ENCODE assay signal across 19 cellular contexts in the genomic region with DNA sequence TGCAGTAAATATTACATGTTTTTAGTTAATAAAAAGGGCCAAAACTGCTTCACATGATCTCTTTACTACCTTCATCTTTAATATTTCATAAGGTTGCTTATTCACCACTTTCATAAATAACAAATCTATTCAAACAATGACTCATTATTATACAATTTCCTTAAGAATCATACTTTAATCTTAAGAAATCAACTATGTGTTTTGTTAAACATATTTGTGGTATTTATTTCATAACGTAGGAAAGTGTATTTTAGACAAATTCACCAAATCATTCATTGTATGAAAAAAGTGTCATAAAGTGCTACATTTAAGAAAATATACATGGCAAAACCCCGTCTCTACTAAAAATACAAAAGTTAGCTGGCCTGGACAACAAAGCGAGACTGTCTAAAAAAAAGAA.
DNase-seq lines count a peak whose midpoint lies in the region; ATAC-seq, FAIRE-seq and TF ChIP-seq lines count a peak whose summit lies in the region.
"Had no signal": no experiment of that assay in that cellular context is flagged by ENCODE, and none has a peak within 500 bp of the region (broad histone marks: within the 10 kb centered on the region; RNA-seq: fewer than 3 reads in every experiment).

No MANE protein-coding gene starts in this region.

- TF ChIP-seq EP300 in A549 (IDR thresholded peaks at IDR 0.05): no peak
- TF ChIP-seq EP300 in transverse colon (IDR thresholded peaks at IDR 0.05; ENCODE audit: low read depth): no peak

- H3K4me3 ChIP-seq in A549 (no peak overlapping the region), brain microvascular endothelial cell (ENCODE audit: low read depth, low read length) (no peak overlapping the region), transverse colon (no peak overlapping the region)
- H3K4me3 ChIP-seq: SJSA1, upper lobe of left lung had no signal

- POLR2A ChIA-PET in A549 (lab: Yijun Ruan, JAX): no interaction called here

- H3K4me2 ChIP-seq in A549: peak overlapping the region; percentile 35

- DNase-seq in A549 (ENCODE audit: low read depth in 1 of 2, low spot score in 1 of 2) (peak; percentile 1), HS-27A (ENCODE audit: low read depth) (peak; percentile 30), brain microvascular endothelial cell (no peak), fibroblast of the conjunctiva (ENCODE audit: low read depth) (peak; percentile 1), G401 (ENCODE audit: low spot score) (no peak), cardiac septum (ENCODE audit: low spot score) (no peak), transverse colon (no peak)
- DNase-seq in activated CD4-positive, alpha-beta T cell treated with anti-CD3 and anti-CD28 coated beads, Interleukin-2, amount 50 U/mL, for 1 hour: no peak
- DNase-seq: activated CD4-positive, alpha-beta T cell treated with anti-CD3 and anti-CD28 coated beads for 4 hours; activated naive CD4-positive, alpha-beta T cell treated with anti-CD3 and anti-CD28 coated beads, Interleukin-2, amount 10 ng/mL, durations not matched to agents 7 days and 5 days; COR-L47; endodermal cell; GDM1; head of caudate nucleus; stimulated activated naive CD4-positive, alpha-beta T cell treated with Interleukin-2 at 50 U/mL for 16 hours; T1000; upper lobe of left lung had no signal

- H3K27ac ChIP-seq in A549 (peak overlapping the region in 1 of 2 experiments; percentile 55; a peak in 3 of 6 replicates), brain microvascular endothelial cell (peak overlapping the region; percentile 41), transverse colon (no peak overlapping the region)
- H3K27ac ChIP-seq: SJSA1, upper lobe of left lung had no signal

- H3K27me3 ChIP-seq in brain microvascular endothelial cell (replicated peaks) (no peaks in the 10 kb centered on the region), transverse colon (no peaks in the 10 kb centered on the region)
- H3K27me3 ChIP-seq: SJSA1, upper lobe of left lung had no signal

- TF ChIP-seq POLR2A in A549 (IDR thresholded peaks at IDR 0.05; ENCODE audit: low read length): no peak
- TF ChIP-seq POLR2A in transverse colon (IDR thresholded peaks at IDR 0.05): no peak

- FAIRE-seq in A549 (lab: Jason Lieb, UNC): no peak
- FAIRE-seq: H1 had no signal

- TF ChIP-seq CTCF in A549 (IDR thresholded peaks at IDR 0.05) (no peak), brain microvascular endothelial cell (IDR thresholded peaks at IDR 0.05; ENCODE audit: low read depth, low read length, missing control alignments) (no peak), transverse colon (IDR thresholded peaks at IDR 0.05) (no peak)

- H3K4me1 ChIP-seq in A549 (peaks cover 21% of the 10 kb centered on the region), transverse colon (no peaks in the 10 kb centered on the region)
- H3K4me1 ChIP-seq: SJSA1, upper lobe of left lung had no signal

- 44% methylated on average over 3 of the region's 3 CpGs for WGBS in A549 (ENCODE audit: missing lambda C conversion rate)
- 81 to 82% methylated on average over 3 of the region's 3 CpGs for WGBS in transverse colon (ENCODE audit: low coverage in 1 of 2), 2 donors

- CTCF ChIA-PET in A549 (lab: Yijun Ruan, JAX): no interaction called here

- ATAC-seq in A549: no peak

- H3K36me3 ChIP-seq in brain microvascular endothelial cell (replicated peaks) (no peaks in the 10 kb centered on the region), transverse colon (no peaks in the 10 kb centered on the region)
- H3K36me3 ChIP-seq: SJSA1, upper lobe of left lung had no signal

- H3K9me3 ChIP-seq in A549 (no peaks in the 10 kb centered on the region), transverse colon (no peaks in the 10 kb centered on the region)
- H3K9me3 ChIP-seq: SJSA1, upper lobe of left lung had no signal

- no peak; a peak in 1 of 5 replicates for TF ChIP-seq RAD21 in A549 (conservative IDR thresholded peaks at IDR 0.05 in 1 of 2, IDR thresholded peaks at IDR 0.05 in 1 of 2)

- in situ Hi-C loops in brain microvascular endothelial cell (cut with HindIII; ENCODE audit: low pct_ligation_motif_present, low sequenced_read_pairs): no loop called here
- in situ Hi-C loops in G401 (cut with HindIII; ENCODE audit: low sequenced_read_pairs): no loop called here
- in situ Hi-C loops in transverse colon (cut with MboI; ENCODE audit: low pct_ligation_motif_present in 1 of 4, low pct_unique_long_range_greater_than_20kb in 1 of 4, low sequenced_read_pairs in 3 of 4): no loop called here

- intact Hi-C loops in cardiac septum (cut with DNase I): no loop called here
- intact Hi-C loops in transverse colon (cut with DNase I; ENCODE audit: low total_unique reads): no loop called here

TF ChIP-seq in A549, 52 proteins besides CTCF, POLR2A, EP300 and RAD21:
- TF ChIP-seq ESRRA (IDR thresholded peaks at IDR 0.05; ENCODE audit: borderline replicate concordance, low read length): no peak
- TF ChIP-seq, protein P1, sequence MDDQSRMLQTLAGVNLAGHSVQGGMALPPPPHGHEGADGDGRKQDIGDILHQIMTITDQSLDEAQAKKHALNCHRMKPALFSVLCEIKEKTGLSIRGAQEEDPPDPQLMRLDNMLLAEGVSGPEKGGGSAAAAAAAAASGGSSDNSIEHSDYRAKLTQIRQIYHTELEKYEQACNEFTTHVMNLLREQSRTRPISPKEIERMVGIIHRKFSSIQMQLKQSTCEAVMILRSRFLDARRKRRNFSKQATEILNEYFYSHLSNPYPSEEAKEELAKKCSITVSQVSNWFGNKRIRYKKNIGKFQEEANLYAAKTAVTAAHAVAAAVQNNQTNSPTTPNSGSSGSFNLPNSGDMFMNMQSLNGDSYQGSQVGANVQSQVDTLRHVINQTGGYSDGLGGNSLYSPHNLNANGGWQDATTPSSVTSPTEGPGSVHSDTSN (IDR thresholded peaks at IDR 0.05): no peak
- TF ChIP-seq MAFK (IDR thresholded peaks at IDR 0.05; ENCODE audit: partially characterized antibody): no peak
- no peak for TF ChIP-seq NR3C1 (IDR thresholded peaks at IDR 0.05)
- no peak for TF ChIP-seq ZSCAN20 (CRISPR knock-in tag; IDR thresholded peaks at IDR 0.05)
- TF ChIP-seq, protein P2, sequence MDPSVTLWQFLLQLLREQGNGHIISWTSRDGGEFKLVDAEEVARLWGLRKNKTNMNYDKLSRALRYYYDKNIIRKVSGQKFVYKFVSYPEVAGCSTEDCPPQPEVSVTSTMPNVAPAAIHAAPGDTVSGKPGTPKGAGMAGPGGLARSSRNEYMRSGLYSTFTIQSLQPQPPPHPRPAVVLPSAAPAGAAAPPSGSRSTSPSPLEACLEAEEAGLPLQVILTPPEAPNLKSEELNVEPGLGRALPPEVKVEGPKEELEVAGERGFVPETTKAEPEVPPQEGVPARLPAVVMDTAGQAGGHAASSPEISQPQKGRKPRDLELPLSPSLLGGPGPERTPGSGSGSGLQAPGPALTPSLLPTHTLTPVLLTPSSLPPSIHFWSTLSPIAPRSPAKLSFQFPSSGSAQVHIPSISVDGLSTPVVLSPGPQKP (IDR thresholded peaks at IDR 0.05; ENCODE audit: low read depth, low read length): no peak
- no peak for TF ChIP-seq NFE2L2 (conservative IDR thresholded peaks at IDR 0.05; ENCODE audit: low read length)
- no peak for TF ChIP-seq CHD2 (IDR thresholded peaks at IDR 0.05; ENCODE audit: low read length, partially characterized antibody)
- 0 out of 2 replicates have a peak, but pooled peaks have one; percentile 57 for TF ChIP-seq JUNB (IDR thresholded peaks at IDR 0.05)
- TF ChIP-seq EHF (CRISPR knock-in tag; IDR thresholded peaks at IDR 0.05): no peak
- TF ChIP-seq CBX8 (IDR thresholded peaks at IDR 0.05): no peak
- no peak for TF ChIP-seq MYC (IDR thresholded peaks at IDR 0.05; ENCODE audit: borderline replicate concordance, low read length)
- no peak for TF ChIP-seq SMC3 (IDR thresholded peaks at IDR 0.05)
- no peak for TF ChIP-seq HDAC2 (IDR thresholded peaks at IDR 0.05)
- TF ChIP-seq, protein P3, sequence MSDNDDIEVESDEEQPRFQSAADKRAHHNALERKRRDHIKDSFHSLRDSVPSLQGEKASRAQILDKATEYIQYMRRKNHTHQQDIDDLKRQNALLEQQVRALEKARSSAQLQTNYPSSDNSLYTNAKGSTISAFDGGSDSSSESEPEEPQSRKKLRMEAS (IDR thresholded peaks at IDR 0.05): no peak
- TF ChIP-seq CEBPB (IDR thresholded peaks at IDR 0.05): peak; percentile 49 to 71; a peak in 2 of 4 replicates
- TF ChIP-seq GATA3 (IDR thresholded peaks at IDR 0.05; ENCODE audit: borderline replicate concordance): peak; percentile 36; the same call in 1 of the 2 replicates
- TF ChIP-seq, protein P4, sequence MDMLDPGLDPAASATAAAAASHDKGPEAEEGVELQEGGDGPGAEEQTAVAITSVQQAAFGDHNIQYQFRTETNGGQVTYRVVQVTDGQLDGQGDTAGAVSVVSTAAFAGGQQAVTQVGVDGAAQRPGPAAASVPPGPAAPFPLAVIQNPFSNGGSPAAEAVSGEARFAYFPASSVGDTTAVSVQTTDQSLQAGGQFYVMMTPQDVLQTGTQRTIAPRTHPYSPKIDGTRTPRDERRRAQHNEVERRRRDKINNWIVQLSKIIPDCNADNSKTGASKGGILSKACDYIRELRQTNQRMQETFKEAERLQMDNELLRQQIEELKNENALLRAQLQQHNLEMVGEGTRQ (IDR thresholded peaks at IDR 0.05): no peak
- no peak for TF ChIP-seq JUN (IDR thresholded peaks at IDR 0.05)
- no peak for TF ChIP-seq RCOR1 (IDR thresholded peaks at IDR 0.05; ENCODE audit: low read depth, low read length)
- no peak for TF ChIP-seq HOXB13 (CRISPR knock-in tag; IDR thresholded peaks at IDR 0.05; ENCODE audit: low read depth)
- no peak for TF ChIP-seq RARB (CRISPR knock-in tag; IDR thresholded peaks at IDR 0.05)
- TF ChIP-seq SREBF2 (IDR thresholded peaks at IDR 0.05): no peak
- TF ChIP-seq, protein P5, sequence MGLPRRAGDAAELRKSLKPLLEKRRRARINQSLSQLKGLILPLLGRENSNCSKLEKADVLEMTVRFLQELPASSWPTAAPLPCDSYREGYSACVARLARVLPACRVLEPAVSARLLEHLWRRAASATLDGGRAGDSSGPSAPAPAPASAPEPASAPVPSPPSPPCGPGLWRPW (IDR thresholded peaks at IDR 0.05): no peak
- TF ChIP-seq FOSB (CRISPR knock-in tag; IDR thresholded peaks at IDR 0.05): no peak
- no peak for TF ChIP-seq HEYL (CRISPR knock-in tag; IDR thresholded peaks at IDR 0.05)
- TF ChIP-seq FOSL2 (IDR thresholded peaks at IDR 0.05): peak; percentile 47
- peak; percentile 83 for TF ChIP-seq FOSL2 (CRISPR knock-in tag; IDR thresholded peaks at IDR 0.05)

Comparison
In these comparisons a context has a peak if more than half of its experiments do, and no peak if none do; other contexts are left out.
1. DNase-seq: peak in A549 (2 of 2), HS-27A (single experiment) and fibroblast of the conjunctiva (single experiment); none in brain microvascular endothelial cell (single experiment), G401 (single experiment), activated CD4-positive, alpha-beta T cell treated with anti-CD3 and anti-CD28 coated beads, Interleukin-2, amount 50 U/mL, for 1 hour (single experiment), cardiac septum (single experiment) and transverse colon (single experiment).